Comparison of ENCODE assay signal across 1 cellular context in genomic region chr19:16144216-16144581, GRCh38.
TF ChIP-seq lines count a peak whose summit lies in the region.

No MANE protein-coding gene starts in this region.

TF ChIP-seq in HepG2, 621 proteins besides CTCF, POLR2A, EP300 and RAD21:
- TF ChIP-seq CSRNP1 (CRISPR knock-in tag; IDR thresholded peaks at IDR 0.05) (no peak), ZSCAN5A (CRISPR knock-in tag; IDR thresholded peaks at IDR 0.05; ENCODE audit: borderline replicate concordance) (no peak), KLF11 (CRISPR knock-in tag; IDR thresholded peaks at IDR 0.05) (no peak), RXRB (CRISPR knock-in tag; IDR thresholded peaks at IDR 0.05; ENCODE audit: borderline replicate concordance) (no peak)
